In the genomic region with DNA sequence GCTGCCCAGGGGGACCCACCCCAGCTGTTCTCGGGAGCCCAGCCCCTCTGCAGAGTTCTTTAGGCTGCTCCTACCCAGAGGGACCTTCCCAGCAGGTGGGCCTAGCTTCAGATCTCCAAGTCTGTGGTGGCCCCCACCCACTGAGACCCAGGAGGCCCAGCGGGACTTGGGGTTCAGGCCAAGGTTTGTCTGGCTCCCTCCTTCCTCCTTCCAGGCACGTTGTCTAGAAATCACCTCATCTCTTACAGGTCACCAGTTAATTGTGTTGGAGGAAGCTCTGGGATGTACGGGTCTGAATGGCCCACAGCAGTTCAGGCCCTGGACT, we compare ENCODE assay signal across 11 cellular contexts. TPM values are rescaled to one million over a fixed set of nuclear protein-coding genes. Genes with fewer than 3 reads are reported as not detected.
DNase-seq lines count a peak whose midpoint lies in the region; ATAC-seq and TF ChIP-seq lines count a peak whose summit lies in the region.
"Had no signal": no experiment of that assay in that cellular context is flagged by ENCODE, and none has a peak within 500 bp of the region (broad histone marks: within the 10 kb centered on the region; RNA-seq: fewer than 3 reads in every experiment).

No MANE protein-coding gene starts in this region.

- H3K9me3 Mint-ChIP-seq in activated T-helper 17 cell treated with anti-CD3 and anti-CD28 coated beads, Interleukin-2, amount 50 U/mL, for 72 hours, result no peaks in the 10 kb centered on the region

- H3F3A ChIP-seq in OCI-LY1 (ENCODE audit: insufficient read depth, low read length), result no peaks in the 10 kb centered on the region

- no peaks in the 10 kb centered on the region for H3K36me3 Mint-ChIP-seq in activated T-helper 17 cell treated with anti-CD3 and anti-CD28 coated beads, Interleukin-2, amount 50 U/mL, for 72 hours (ENCODE audit: low read depth)

- 29 to 36% methylated on average over 4 of the region's 4 CpGs for WGBS in heart right ventricle, 2 donors

- no peaks in the 10 kb centered on the region for H4K20me1 ChIP-seq in OCI-LY1 (ENCODE audit: insufficient read depth, low read length)

- no peak overlapping the region for H3K4me3 Mint-ChIP-seq in activated T-helper 17 cell treated with anti-CD3 and anti-CD28 coated beads, Interleukin-2, amount 50 U/mL, for 72 hours

- peaks cover 0 to 5% (median 0%) of the 10 kb centered on the region in 9 donors for H3K4me1 ChIP-seq in heart right ventricle
- H3K4me1 ChIP-seq in OCI-LY1 (ENCODE audit: insufficient read depth, low read length, severe bottlenecking), result peaks cover 59% of the 10 kb centered on the region
- no peaks in the 10 kb centered on the region for H3K4me1 ChIP-seq in iPS-20b (ENCODE audit: insufficient read depth, low read length)
- H3K4me1 ChIP-seq: Caco-2 had no signal

- no peak for TF ChIP-seq CTCF in heart right ventricle (IDR thresholded peaks at IDR 0.05)
- no peak for TF ChIP-seq CTCF in OCI-LY1 (IDR thresholded peaks at IDR 0.05; ENCODE audit: low read length)

- no peak overlapping the region for H2AFZ ChIP-seq in OCI-LY1 (ENCODE audit: low read length)
- H2AFZ ChIP-seq: GM23248 had no signal

- H3K4me3 ChIP-seq in heart right ventricle (no peak overlapping the region), OCI-LY1 (ENCODE audit: low read depth, low read length, poor library complexity, severe bottlenecking) (peak overlapping the region; percentile 64), iPS-20b (ENCODE audit: low read length) (peak overlapping the region; percentile 15; the same call in 1 of the 2 replicates)
- H3K4me3 ChIP-seq: GM23248 had no signal

- no peaks in the 10 kb centered on the region for H3K4me1 Mint-ChIP-seq in activated T-helper 17 cell treated with anti-CD3 and anti-CD28 coated beads, Interleukin-2, amount 50 U/mL, for 72 hours

- H3K9me3 ChIP-seq in heart right ventricle (no peaks in the 10 kb centered on the region), OCI-LY1 (ENCODE audit: low read length) (no peaks in the 10 kb centered on the region), iPS-20b (ENCODE audit: insufficient read depth, low read depth, low read length) (no peaks in the 10 kb centered on the region)
- H3K9me3 ChIP-seq: Caco-2 had no signal

- H3K27ac ChIP-seq in heart right ventricle (no peak overlapping the region), OCI-LY1 (ENCODE audit: low read depth, low read length, poor library complexity, severe bottlenecking) (peak overlapping the region; percentile 97), iPS-20b (ENCODE audit: low read length) (no peak overlapping the region)
- H3K27ac ChIP-seq: GM23248 had no signal

- no peaks in the 10 kb centered on the region for H3K79me2 ChIP-seq in OCI-LY1 (ENCODE audit: insufficient read depth, low read length)

- intact Hi-C loops in cardiac septum (cut with DNase I) (loop anchor here (5.0 kb wide), 1 partner anchor 1836 kb away; no protein-coding TSS in a partner anchor), heart right ventricle (cut with DNase I) (loop anchor here in 4 of 10 donors (5.0 to 10.0 kb wide), 6 partner anchors 743 to 1836 kb away; partner anchors contain the start of gene AJAP1 (in 1 of the 4))

- no peaks in the 10 kb centered on the region for H3K36me3 ChIP-seq in heart right ventricle
- H3K36me3 ChIP-seq in OCI-LY1 (ENCODE audit: insufficient read depth, low read length), result peaks cover 11% of the 10 kb centered on the region; the same call in 1 of the 2 replicates
- H3K36me3 ChIP-seq in iPS-20b (ENCODE audit: insufficient read depth, low read depth, low read length), result no peaks in the 10 kb centered on the region

- H3K27ac Mint-ChIP-seq in activated T-helper 17 cell treated with anti-CD3 and anti-CD28 coated beads, Interleukin-2, amount 50 U/mL, for 72 hours, result no peak overlapping the region

- DNase-seq in cardiac septum (ENCODE audit: low spot score) (peak; percentile 55), heart right ventricle (no peak), nucleus accumbens (lab: John Stamatoyannopoulos, UW) (no peak), NCI-H526 (lab: John Stamatoyannopoulos, UW) (no peak)
- DNase-seq: NCI-H187 treated with DMSO at 0.1 percent for 48 hours had no signal

- H3K27me3 ChIP-seq in heart right ventricle, result peaks cover 0 to 45% (median 30%) of the 10 kb centered on the region in 7 donors
- H3K27me3 ChIP-seq in OCI-LY1 (ENCODE audit: insufficient read depth, low read length), result no peaks in the 10 kb centered on the region
- H3K27me3 ChIP-seq in iPS-20b (ENCODE audit: insufficient read depth, low read length), result peaks cover 4% of the 10 kb centered on the region; the same call in 1 of the 2 replicates

- H3K27me3 Mint-ChIP-seq in activated T-helper 17 cell treated with anti-CD3 and anti-CD28 coated beads, Interleukin-2, amount 50 U/mL, for 72 hours, result no peaks in the 10 kb centered on the region

- peak overlapping the region; percentile 81 for H3K4me2 ChIP-seq in OCI-LY1 (ENCODE audit: low read length)

- H3K9me2 ChIP-seq in OCI-LY1 (ENCODE audit: low read depth, low read length), result no peaks in the 10 kb centered on the region

- ATAC-seq in heart right ventricle (no peak), GM21737 (IDR thresholded peaks at IDR 0.05; ENCODE audit: unreplicated experiment) (no peak)
- no peak for ATAC-seq in activated T-helper 17 cell treated with anti-CD3 and anti-CD28 coated beads, Interleukin-2, amount 50 U/mL, for 72 hours (replicated peaks)

- peak overlapping the region; percentile 73 for H3K9ac ChIP-seq in OCI-LY1 (ENCODE audit: low read length)
- H3K9ac ChIP-seq in iPS-20b (ENCODE audit: low read depth, low read length), result no peak overlapping the region
- H3K9ac ChIP-seq: GM23248 had no signal

RNA-seq across cellular contexts. Expression of gene C1orf174, which starts 11.4 kb away (rescaled TPM):
- total RNA-seq in cardiac septum (11.5 TPM), heart right ventricle (10 to 100 TPM in 5 of 10 donors, 1 to 10 TPM in 5; 7.5 to 13.4 (median 10.5) TPM)
- polyA plus RNA-seq in heart right ventricle, result 10 to 100 TPM; 10.7 to 12.1 TPM
- total RNA-seq in activated T-helper 17 cell treated with anti-CD3 and anti-CD28 coated beads, Interleukin-2, amount 50 U/mL, for 72 hours, result 10 to 100 TPM; 25.1 to 33.2 TPM

RNA-seq across cellular contexts. Expression of gene DFFB, which starts 54.2 kb away (rescaled TPM):
- total RNA-seq in cardiac septum (2.9 TPM), heart right ventricle (1 to 10 TPM; 1.2 to 4.1 (median 2.3) TPM)
- polyA plus RNA-seq in heart right ventricle, result 1 to 10 TPM; 1.5 to 7.9 TPM
- total RNA-seq in activated T-helper 17 cell treated with anti-CD3 and anti-CD28 coated beads, Interleukin-2, amount 50 U/mL, for 72 hours, result 10 to 100 TPM; 13.0 to 18.5 TPM

RNA-seq across cellular contexts. Expression of gene CEP104, which starts 54.5 kb away (rescaled TPM):
- total RNA-seq in cardiac septum (32.0 TPM), heart right ventricle (10 to 100 TPM; 20.6 to 42.9 (median 29.0) TPM)
- polyA plus RNA-seq in heart right ventricle, result 1 to 10 TPM; 4.9 to 7.8 TPM
- total RNA-seq in activated T-helper 17 cell treated with anti-CD3 and anti-CD28 coated beads, Interleukin-2, amount 50 U/mL, for 72 hours, result 10 to 100 TPM; 17.8 to 39.4 TPM

Comparison
In these comparisons a context has a peak if more than half of its experiments do, and no peak if none do; other contexts are left out.
1. H3K4me3 ChIP-seq: peak in OCI-LY1 (single experiment) and iPS-20b (single experiment); none in heart right ventricle (0 of 10).